8 cellular contexts compared by ENCODE assay signal in the genomic region with DNA sequence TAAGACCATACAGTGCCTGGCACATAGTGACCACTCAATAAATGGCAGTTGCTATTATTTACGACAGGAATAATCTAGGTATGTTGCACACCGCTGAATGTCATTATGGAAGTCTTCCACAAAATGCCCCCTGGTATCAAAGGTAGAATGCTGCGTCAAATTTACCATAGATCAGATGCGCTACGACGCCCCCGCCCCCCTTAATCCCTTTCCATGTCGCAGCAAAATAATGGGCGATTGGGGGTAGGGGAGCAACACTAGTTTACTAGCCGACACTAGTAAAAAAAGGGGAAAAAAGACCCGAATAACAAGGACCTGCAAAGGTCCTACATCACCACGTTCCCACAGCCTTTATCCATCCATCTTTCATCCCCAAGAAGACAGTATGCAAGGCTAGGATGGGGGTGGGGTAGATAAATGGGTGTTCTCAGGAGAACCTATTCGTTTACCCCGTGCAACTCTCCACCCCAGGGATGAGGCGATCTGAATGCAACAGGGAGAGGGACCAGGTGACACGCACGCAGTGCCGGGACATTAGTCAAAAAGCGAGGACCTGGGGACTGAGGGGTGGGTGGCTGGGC. TPM values are rescaled to one million over a fixed set of nuclear protein-coding genes. Genes with fewer than 3 reads are reported as not detected.
DNase-seq lines count a peak whose midpoint lies in the region; ATAC-seq lines count a peak whose summit lies in the region.

No MANE protein-coding gene starts in this region.

- H3K4me1 ChIP-seq in iPS-20b (ENCODE audit: insufficient read depth, low read length): peaks cover 3% of the 10 kb centered on the region; the same call in 1 of the 2 replicates

- peak overlapping the region; percentile 89 for H3K4me3 Mint-ChIP-seq in stimulated activated effector memory CD8-positive, alpha-beta T cell treated with anti-CD3 and anti-CD28 coated beads, Interleukin-12 subunit alpha, Interleukin-12 subunit beta, amount 100 ng/mL, for 72 hours

- H3K9ac ChIP-seq in iPS-20b (ENCODE audit: low read depth, low read length): peak overlapping the region; percentile 98; the same call in 1 of the 2 replicates

- no peaks in the 10 kb centered on the region for H3K36me3 ChIP-seq in iPS-20b (ENCODE audit: insufficient read depth, low read depth, low read length)

- H3K4me3 ChIP-seq in iPS-20b (ENCODE audit: low read length): peak overlapping the region; percentile 86

- H3K36me3 Mint-ChIP-seq in stimulated activated effector memory CD8-positive, alpha-beta T cell treated with anti-CD3 and anti-CD28 coated beads, Interleukin-12 subunit alpha, Interleukin-12 subunit beta, amount 100 ng/mL, for 72 hours: peaks cover 26% of the 10 kb centered on the region

- no peaks in the 10 kb centered on the region for H3K27me3 ChIP-seq in iPS-20b (ENCODE audit: insufficient read depth, low read length)

- H3K4me1 Mint-ChIP-seq in stimulated activated effector memory CD8-positive, alpha-beta T cell treated with anti-CD3 and anti-CD28 coated beads, Interleukin-12 subunit alpha, Interleukin-12 subunit beta, amount 100 ng/mL, for 72 hours: peaks cover 35% of the 10 kb centered on the region

- DNase-seq in stimulated activated CD4-positive, alpha-beta T cell treated with anti-CD3 and anti-CD28 coated beads, Interleukin-2, amount 100 ng/mL, for 4 hours (ENCODE audit: low read depth): peak; percentile 25
- no peak for DNase-seq in stimulated activated CD4-positive, alpha-beta T cell treated with anti-CD3 and anti-CD28 coated beads, Interleukin-4, amount 100 ng/mL, for 1 hour
- DNase-seq in M059J (ENCODE audit: low read depth): peak; percentile 35
- DNase-seq in stimulated activated effector memory CD8-positive, alpha-beta T cell treated with anti-CD3 and anti-CD28 coated beads, Interleukin-12 subunit alpha, Interleukin-12 subunit beta, amount 100 ng/mL, for 72 hours (ENCODE audit: low spot score in 2 of 2): peak in 1 of 2 donors; percentile 52
- DNase-seq in occipital lobe (lab: John Stamatoyannopoulos, UW): no peak
- DNase-seq in stimulated activated CD4-positive, alpha-beta T cell treated with anti-CD3 and anti-CD28 coated beads, Interleukin-1b, Interleukin-23, amount 100 ng/mL, for 48 hours: no peak

- H3K27ac Mint-ChIP-seq in stimulated activated effector memory CD8-positive, alpha-beta T cell treated with anti-CD3 and anti-CD28 coated beads, Interleukin-12 subunit alpha, Interleukin-12 subunit beta, amount 100 ng/mL, for 72 hours: peak overlapping the region; percentile 100

- ATAC-seq in stimulated activated effector memory CD8-positive, alpha-beta T cell treated with anti-CD3 and anti-CD28 coated beads, Interleukin-12 subunit alpha, Interleukin-12 subunit beta, amount 100 ng/mL, for 72 hours: peak; percentile 40

- H3K9me3 Mint-ChIP-seq in stimulated activated effector memory CD8-positive, alpha-beta T cell treated with anti-CD3 and anti-CD28 coated beads, Interleukin-12 subunit alpha, Interleukin-12 subunit beta, amount 100 ng/mL, for 72 hours: no peaks in the 10 kb centered on the region

- H3K27ac ChIP-seq in angular gyrus (ENCODE audit: low read depth, low read length): peak overlapping the region; percentile 100
- peak overlapping the region; percentile 99 for H3K27ac ChIP-seq in iPS-20b (ENCODE audit: low read length)

- no peaks in the 10 kb centered on the region for H3K9me3 ChIP-seq in iPS-20b (ENCODE audit: insufficient read depth, low read depth, low read length)

RNA-seq across cellular contexts. Expression of a gene that starts 0.5 kb away (rescaled TPM):
- 23.8 and 31.2 TPM in 2 replicates for total RNA-seq in M059J (2014; rRNA removed; shearing (Covaris generic))
- 150 TPM for total RNA-seq in occipital lobe

RNA-seq across cellular contexts. Expression of a gene that starts 0.9 kb away (rescaled TPM):
- total RNA-seq in M059J (2014; rRNA removed; shearing (Covaris generic)): 3.4 and 6.2 TPM in 2 replicates
- 6.7 TPM for total RNA-seq in occipital lobe

Comparison
In these comparisons a context has a peak if more than half of its experiments do, and no peak if none do; other contexts are left out.
1. DNase-seq: peak in stimulated activated CD4-positive, alpha-beta T cell treated with anti-CD3 and anti-CD28 coated beads, Interleukin-2, amount 100 ng/mL, for 4 hours (single experiment) and M059J (single experiment); none in stimulated activated CD4-positive, alpha-beta T cell treated with anti-CD3 and anti-CD28 coated beads, Interleukin-4, amount 100 ng/mL, for 1 hour (single experiment), occipital lobe (single experiment) and stimulated activated CD4-positive, alpha-beta T cell treated with anti-CD3 and anti-CD28 coated beads, Interleukin-1b, Interleukin-23, amount 100 ng/mL, for 48 hours (single experiment).